ENCODE assay signal across 25 cellular contexts in genomic region chr14:92605274-92605940, GRCh38.
"Had no signal": no experiment of that assay in that cellular context is flagged by ENCODE, and none has a peak within 500 bp of the region (broad histone marks: within the 10 kb centered on the region; RNA-seq: fewer than 3 reads in every experiment).

No MANE protein-coding gene starts in this region.

- H3K4me3 ChIP-seq: dorsolateral prefrontal cortex, left lung, mucosa of descending colon, pancreas, right lobe of liver, suprapubic skin, vagina had no signal

- H3K9me3 ChIP-seq: left lung, mucosa of descending colon, neutrophil, pancreas, right lobe of liver, suprapubic skin, vagina had no signal

- H3K27me3 Mint-ChIP-seq: naive thymus-derived CD8-positive, alpha-beta T cell; stimulated activated naive CD8-positive, alpha-beta T cell treated with anti-CD3 and anti-CD28 coated beads, Interleukin-15, Interleukin-2, amounts not matched to agents 100 ng/mL and 50 ng/mL, for 24 hours had no signal

- H3K27me3 ChIP-seq: dorsolateral prefrontal cortex, left lung, neutrophil, pancreas, right lobe of liver, suprapubic skin, vagina had no signal

- H3K36me3 ChIP-seq: pancreas, right lobe of liver, suprapubic skin, vagina had no signal

- H3K4me1 ChIP-seq: pancreas had no signal

- FAIRE-seq: colon, endothelial cell of umbilical vein, frontal cortex, kidney, pancreas had no signal

- H3K27ac ChIP-seq: dorsolateral prefrontal cortex, left lung, neutrophil, pancreas, right lobe of liver, suprapubic skin, vagina had no signal

- H3K9me3 Mint-ChIP-seq: neural crest cell; stimulated activated effector memory CD8-positive, alpha-beta T cell treated with anti-CD3 and anti-CD28 coated beads, Interleukin-12 subunit alpha, Interleukin-12 subunit beta, amount 100 ng/mL, for 72 hours; stimulated activated naive CD8-positive, alpha-beta T cell treated with anti-CD3 and anti-CD28 coated beads, Interleukin-15, Interleukin-2, amounts not matched to agents 100 ng/mL and 50 ng/mL, for 24 hours had no signal

- H3K27ac Mint-ChIP-seq: mesothelial cell of epicardium; stimulated activated naive CD8-positive, alpha-beta T cell treated with anti-CD3 and anti-CD28 coated beads, Interleukin-15, Interleukin-2, amounts not matched to agents 100 ng/mL and 50 ng/mL, for 24 hours had no signal

- H3K4me3 Mint-ChIP-seq: mesothelial cell of epicardium; naive thymus-derived CD8-positive, alpha-beta T cell; neural crest cell; stimulated activated effector memory CD8-positive, alpha-beta T cell treated with anti-CD3 and anti-CD28 coated beads, Interleukin-12 subunit alpha, Interleukin-12 subunit beta, amount 100 ng/mL, for 72 hours; stimulated activated naive CD8-positive, alpha-beta T cell treated with anti-CD3 and anti-CD28 coated beads, Interleukin-15, Interleukin-2, amounts not matched to agents 100 ng/mL and 50 ng/mL, for 24 hours had no signal

- ATAC-seq: left lung; mucosa of descending colon; naive thymus-derived CD8-positive, alpha-beta T cell; pancreas; right lobe of liver; stimulated activated effector memory CD8-positive, alpha-beta T cell treated with anti-CD3 and anti-CD28 coated beads, Interleukin-12 subunit alpha, Interleukin-12 subunit beta, amount 100 ng/mL, for 72 hours had no signal

- DNase-seq: caudate nucleus; dorsolateral prefrontal cortex; effector CD8-positive, alpha-beta T cell; erythroblast; head of caudate nucleus; kidney; left lung; mesenchymal stem cell; mucosa of descending colon; naive thymus-derived CD8-positive, alpha-beta T cell; pancreas; right lobe of liver; stimulated activated CD4-positive, alpha-beta T cell treated with anti-CD3 and anti-CD28 coated beads, Interleukin-2, amount 100 ng/mL, for 24 hours; stimulated activated CD4-positive, alpha-beta T cell treated with anti-CD3 and anti-CD28 coated beads, Interleukin-4, amount 100 ng/mL, for 24 hours; trophoblast cell had no signal
